ENCODE assay signal across 8 cellular contexts in the genomic region with DNA sequence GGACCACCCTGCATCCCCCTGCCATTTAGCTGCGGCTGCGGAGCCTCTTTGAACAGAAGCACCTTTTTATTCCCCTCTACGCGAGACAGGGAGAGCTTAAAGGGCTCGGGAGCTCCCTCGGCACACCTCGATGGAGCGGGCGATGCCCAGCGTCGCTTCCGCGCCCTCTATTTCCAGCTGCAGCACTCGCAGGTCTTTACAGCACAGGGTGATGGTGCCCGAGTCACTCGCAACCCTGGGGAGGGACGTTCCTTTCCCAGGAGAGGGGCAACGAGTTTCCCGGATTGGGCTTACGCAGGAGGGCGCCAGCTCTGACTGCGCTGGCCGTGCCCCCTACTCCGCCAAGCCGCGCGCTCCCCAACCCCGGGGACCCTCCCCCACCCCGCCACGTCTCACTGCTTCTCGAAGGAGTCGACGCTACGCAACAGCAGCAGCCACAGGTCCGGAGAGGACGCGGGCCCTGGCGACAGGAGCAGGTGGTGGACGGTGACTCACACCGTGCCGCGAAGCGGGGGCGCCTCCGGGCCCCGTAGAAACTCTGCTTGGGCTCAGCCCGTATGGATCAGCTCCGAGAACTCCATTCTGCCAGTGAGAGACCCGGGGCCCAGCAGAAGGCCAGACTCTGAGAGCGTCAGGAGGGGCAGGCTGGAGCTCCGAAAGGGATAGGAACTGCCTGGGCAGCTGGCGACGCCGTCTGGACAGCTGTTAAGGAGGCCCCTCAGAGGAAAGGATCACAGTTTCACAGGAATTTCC. TPM values are rescaled to one million over a fixed set of nuclear protein-coding genes. Genes with fewer than 3 reads are reported as not detected.
DNase-seq lines count a peak whose midpoint lies in the region; ATAC-seq, FAIRE-seq and TF ChIP-seq lines count a peak whose summit lies in the region.

No MANE protein-coding gene starts in this region.

- peak overlapping the region; percentile 84 for H3K4me2 ChIP-seq in GM12878 (ENCODE audit: control insufficient read depth, insufficient read depth)

- BruUV-seq in GM12878 (replicated peaks; lab: Mats Ljungman, UMichigan) = no TSS peak

- peak; percentile 13 for FAIRE-seq in GM12878 (lab: Jason Lieb, UNC)

- intact Hi-C loops in GM12878 (cut with micrococcal nuclease; ENCODE audit: unreplicated experiment) = no loop called here

- 3% methylated on average over 54 of the region's 54 CpGs for WGBS in GM12878 (ENCODE audit: insufficient coverage, insufficient replicate concordance, low lambda C conversion rate, missing lambda C conversion rate)

- no peak for TF ChIP-seq EP300 in GM12878 (IDR thresholded peaks at IDR 0.05; ENCODE audit: borderline replicate concordance in 1 of 2, control insufficient read depth in 1 of 2, low read depth in 2 of 2, low read length in 2 of 2)

- peak in 2 of 3 experiments; percentile 0 to 7; a peak in 1 of 6 replicates for TF ChIP-seq CTCF in GM12878 (IDR thresholded peaks at IDR 0.05 in 2 of 3, conservative IDR thresholded peaks at IDR 0.05 in 1 of 3; ENCODE audit: control insufficient read depth in 2 of 3, extremely low read depth in 1 of 3, insufficient read depth in 1 of 3, low read depth in 3 of 3, low read length in 3 of 3)

- peak overlapping the region; percentile 89 for H2AFZ ChIP-seq in GM12878 (ENCODE audit: control insufficient read depth, low read depth, low read length)

- ATAC-seq in GM12878 (peak; percentile 81), GM21447 (IDR thresholded peaks at IDR 0.05; ENCODE audit: unreplicated experiment) (no peak)

- SMC1A ChIA-PET in GM12878 (lab: Charles Lee; ENCODE audit: uncharacterized antibody, unreplicated experiment) = interaction anchor here (0.8 to 5.2 kb wide), 19 partner anchors 8 to 168 kb away, joined by 3 to 37 read pairs (median 4); partner anchors contain the start of genes BSDC1, HDAC1, IQCC and LCK

- CTCF ChIA-PET in GM12878 (lab: Yijun Ruan, JAX) = interaction anchor here (1.0 to 6.0 kb wide), 22 partner anchors 8 to 534 kb away, joined by 3 to 50 read pairs (median 3); partner anchors contain the start of genes EIF3I, FAM167B, KPNA6 and LCK

- no peaks in the 10 kb centered on the region for H4K20me1 ChIP-seq in GM12878 (ENCODE audit: control insufficient read depth, insufficient read depth)

- no peaks in the 10 kb centered on the region for H3K27me3 ChIP-seq in GM12878 (replicated peaks in 1 of 2; ENCODE audit: control insufficient read depth in 2 of 2, insufficient read depth in 2 of 2, low read length in 1 of 2)
- H3K27me3 ChIP-seq in iPS-18a (ENCODE audit: control insufficient read depth, insufficient read depth, low read length) = no peaks in the 10 kb centered on the region

- H3K9ac ChIP-seq in GM12878 (ENCODE audit: control insufficient read depth, insufficient read depth, low read length) (peak overlapping the region; percentile 58), iPS-18a (ENCODE audit: low read length) (peak overlapping the region; percentile 88)

- TF ChIP-seq RAD21 in GM12878 (IDR thresholded peaks at IDR 0.05; ENCODE audit: insufficient read depth, low read depth, low read length) = no peak

- H3K4me1 ChIP-seq in GM12878 (ENCODE audit: control insufficient read depth, insufficient read depth, low read length) (peaks cover 21% of the 10 kb centered on the region), iPS-18a (ENCODE audit: control insufficient read depth, low read depth, low read length) (peaks cover 9% of the 10 kb centered on the region)

- H3K4me3 ChIP-seq in GM12878 = peak overlapping the region; percentile 72
- H3K4me3 ChIP-seq in iPS-18a (ENCODE audit: low read length) = peak overlapping the region; percentile 86

- in situ Hi-C loops in GM12878 (cut with MboI) = no loop called here

- H3K9me3 ChIP-seq in GM12878 (replicated peaks; ENCODE audit: control insufficient read depth, insufficient read depth, low read length) = no peaks in the 10 kb centered on the region
- no peaks in the 10 kb centered on the region for H3K9me3 ChIP-seq in iPS-18a (ENCODE audit: control insufficient read depth, low read depth, low read length)

- peak; percentile 33; the same call in 1 of the 2 replicates for TF ChIP-seq POLR2A in GM12878 (IDR thresholded peaks at IDR 0.05; ENCODE audit: low read depth, low read length)

- RAD21 ChIA-PET in GM12878 (lab: Charles Lee; ENCODE audit: unreplicated experiment) = interaction anchor here (0.7 to 3.8 kb wide), 17 partner anchors 9 to 168 kb away, joined by 3 to 34 read pairs (median 4); partner anchors contain the start of genes HDAC1, IQCC, KPNA6 and LCK

- POLR2A ChIA-PET in GM12878 (lab: Charles Lee) = interaction anchor here (0.6 to 2.0 kb wide), 14 partner anchors 8 to 227 kb away, joined by 3 to 6 read pairs (median 3); partner anchors contain the start of genes BSDC1, KHDRBS1, LCK and TXLNA

- H3K79me2 ChIP-seq in GM12878 (ENCODE audit: control insufficient read depth, insufficient read depth, low read length) = no peaks in the 10 kb centered on the region

- H3K27ac ChIP-seq in GM12878 (ENCODE audit: control insufficient read depth, insufficient read depth) (peak overlapping the region; percentile 13; the same call in 1 of the 2 replicates), iPS-18a (ENCODE audit: low read length) (no peak overlapping the region)

- DNase-seq in DMS 273 treated with DMSO at 0.1 percent for 48 hours (lab: John Stamatoyannopoulos, UW) = peak; percentile 59
- peak; percentile 37 for DNase-seq in H4 (ENCODE audit: low spot score)
- peak; percentile 52 for DNase-seq in OCI-M1 (lab: John Stamatoyannopoulos, UW)
- no peak for DNase-seq in GM12878 (ENCODE audit: low read depth, low spot score)
- peak; percentile 87 for DNase-seq in retina
- no peak for DNase-seq in foreskin melanocyte

- H3K36me3 ChIP-seq in GM12878 (ENCODE audit: control insufficient read depth in 2 of 2, insufficient read depth in 2 of 2, low read length in 1 of 2) (no peaks in the 10 kb centered on the region), iPS-18a (ENCODE audit: control insufficient read depth, low read depth, low read length) (no peaks in the 10 kb centered on the region)

RNA-seq across cellular contexts. Expression of gene FAM167B, which starts 5.8 kb away (rescaled TPM):
- 0.56 TPM in 1 of 2 replicates, not detected in the other for total RNA-seq in H4 (2014; rRNA removed; shearing (Covaris generic))
- total RNA-seq in GM12878 (2013; cell fraction: nucleolus; rRNA removed) = 0.48 and 0.81 TPM in 2 replicates
- total RNA-seq in GM12878 (2014; rRNA removed) = 0.38 and 0.45 TPM in 2 replicates
- total RNA-seq in GM12878 (2014; rRNA removed; fragmentation: Illumina TruSeq; extraction: Trizol) = 0.27 and 0.37 TPM in 2 replicates
- total RNA-seq in GM12878 (2021) = 0.62 and 0.88 TPM in 2 replicates
- not detected for polyA plus RNA-seq in GM12878 (2011; ENCODE audit: low read depth)
- polyA plus RNA-seq in GM12878 (2011; rRNA removed) = 0.19 TPM in 1 of 2 replicates, not detected in the other
- 0.12 and 0.23 TPM in 2 replicates for polyA plus RNA-seq in GM12878 (2011; cell fraction: cytosol; rRNA removed)
- 0.21 and 0.45 TPM in 2 replicates for polyA plus RNA-seq in GM12878 (2011; cell fraction: nucleus; rRNA removed)
- polyA plus RNA-seq in GM12878 (2012) = 0.29 and 0.58 TPM in 2 replicates
- 0.07 and 0.52 TPM in 2 replicates for polyA plus RNA-seq in GM12878 (2014; fragmentation: Illumina TruSeq; extraction: Trizol)
- polyA plus RNA-seq in GM12878 (2014; fragmentation: Nextera tagmentation; extraction: Ambion mirVana) = under 1 TPM in 1 of 2 experiments, not detected in 1; 0.07 TPM
- polyA plus RNA-seq in GM12878 (2014; rRNA removed) = 0.69 and 1.2 TPM in 2 replicates
- polyA plus RNA-seq in GM12878 (2016; fragmentation: Nextera tagmentation; extraction: Ambion mirVana) = under 1 TPM; 0.26 to 0.47 TPM
- 0.36 TPM in 1 of 2 replicates, not detected in the other for polyA minus RNA-seq in GM12878 (2011; rRNA and poly(A)+ RNA removed)
- polyA minus RNA-seq in GM12878 (2011; cell fraction: cytosol; rRNA and poly(A)+ RNA removed) = not detected in 2 replicates
- not detected in 2 replicates for polyA minus RNA-seq in GM12878 (2011; cell fraction: nucleus; rRNA and poly(A)+ RNA removed)

RNA-seq across cellular contexts. Expression of gene LCK, which starts 9.9 kb away (rescaled TPM):
- not detected in 2 replicates for total RNA-seq in H4 (2014; rRNA removed; shearing (Covaris generic))
- 18.5 and 22.2 TPM in 2 replicates for total RNA-seq in GM12878 (2013; cell fraction: nucleolus; rRNA removed)
- 173 and 179 TPM in 2 replicates for total RNA-seq in GM12878 (2014; rRNA removed)
- 97.7 and 109 TPM in 2 replicates for total RNA-seq in GM12878 (2014; rRNA removed; fragmentation: Illumina TruSeq; extraction: Trizol)
- 126 and 143 TPM in 2 replicates for total RNA-seq in GM12878 (2021)
- 43.6 TPM for polyA plus RNA-seq in GM12878 (2011; ENCODE audit: low read depth)
- 27.3 and 49.7 TPM in 2 replicates for polyA plus RNA-seq in GM12878 (2011; rRNA removed)
- 65.6 and 72.1 TPM in 2 replicates for polyA plus RNA-seq in GM12878 (2011; cell fraction: cytosol; rRNA removed)
- polyA plus RNA-seq in GM12878 (2011; cell fraction: nucleus; rRNA removed) = 103 and 120 TPM in 2 replicates
- polyA plus RNA-seq in GM12878 (2012) = 75.9 and 88.9 TPM in 2 replicates
- 60.5 and 107 TPM in 2 replicates for polyA plus RNA-seq in GM12878 (2014; fragmentation: Illumina TruSeq; extraction: Trizol)
- polyA plus RNA-seq in GM12878 (2014; fragmentation: Nextera tagmentation; extraction: Ambion mirVana) = 10 to 100 TPM; 31.5 to 46.0 TPM
- polyA plus RNA-seq in GM12878 (2014; rRNA removed) = 130 and 141 TPM in 2 replicates
- polyA plus RNA-seq in GM12878 (2016; fragmentation: Nextera tagmentation; extraction: Ambion mirVana) = 100 to 1,000 TPM; 148 to 162 TPM
- 44.6 and 73.7 TPM in 2 replicates for polyA minus RNA-seq in GM12878 (2011; rRNA and poly(A)+ RNA removed)
- 18.1 and 22.3 TPM in 2 replicates for polyA minus RNA-seq in GM12878 (2011; cell fraction: cytosol; rRNA and poly(A)+ RNA removed)
- polyA minus RNA-seq in GM12878 (2011; cell fraction: nucleus; rRNA and poly(A)+ RNA removed) = 19.1 and 27.7 TPM in 2 replicates

RNA-seq across cellular contexts. Expression of gene EIF3I, which starts 19.0 kb away (rescaled TPM):
- total RNA-seq in H4 (2014; rRNA removed; shearing (Covaris generic)) = 619 and 664 TPM in 2 replicates
- total RNA-seq in GM12878 (2013; cell fraction: nucleolus; rRNA removed) = 24.1 and 25.0 TPM in 2 replicates
- total RNA-seq in GM12878 (2014; rRNA removed) (293 and 313 TPM in 2 replicates), GM12878 (2014; rRNA removed; fragmentation: Illumina TruSeq; extraction: Trizol) (302 and 305 TPM in 2 replicates), GM12878 (2021) (208 and 211 TPM in 2 replicates)
- 407 TPM for polyA plus RNA-seq in GM12878 (2011; ENCODE audit: low read depth)
- polyA plus RNA-seq in GM12878 (2011; rRNA removed) (235 and 374 TPM in 2 replicates), GM12878 (2014; fragmentation: Illumina TruSeq; extraction: Trizol) (457 and 499 TPM in 2 replicates), GM12878 (2014; fragmentation: Nextera tagmentation; extraction: Ambion mirVana) (100 to 1,000 TPM; 572 to 606 TPM), GM12878 (2014; rRNA removed) (293 and 306 TPM in 2 replicates), GM12878 (2016; fragmentation: Nextera tagmentation; extraction: Ambion mirVana) (100 to 1,000 TPM; 342 to 362 TPM)
- polyA plus RNA-seq in GM12878 (2011; cell fraction: cytosol; rRNA removed) = 589 and 658 TPM in 2 replicates
- 65.9 and 123 TPM in 2 replicates for polyA plus RNA-seq in GM12878 (2011; cell fraction: nucleus; rRNA removed)
- polyA plus RNA-seq in GM12878 (2012) = 194 and 212 TPM in 2 replicates
- 425 and 517 TPM in 2 replicates for polyA minus RNA-seq in GM12878 (2011; rRNA and poly(A)+ RNA removed)
- 107 and 134 TPM in 2 replicates for polyA minus RNA-seq in GM12878 (2011; cell fraction: cytosol; rRNA and poly(A)+ RNA removed)
- polyA minus RNA-seq in GM12878 (2011; cell fraction: nucleus; rRNA and poly(A)+ RNA removed) = 30.1 and 58.2 TPM in 2 replicates

RNA-seq across cellular contexts. Expression of gene TMEM234, which starts 19.0 kb away (rescaled TPM):
- 3.5 and 8.1 TPM in 2 replicates for total RNA-seq in H4 (2014; rRNA removed; shearing (Covaris generic))
- 45.3 and 48.5 TPM in 2 replicates for total RNA-seq in GM12878 (2013; cell fraction: nucleolus; rRNA removed)
- 8.1 and 8.8 TPM in 2 replicates for total RNA-seq in GM12878 (2014; rRNA removed)
- total RNA-seq in GM12878 (2014; rRNA removed; fragmentation: Illumina TruSeq; extraction: Trizol) = 4.8 and 5.2 TPM in 2 replicates
- total RNA-seq in GM12878 (2021) = 6.2 and 10.9 TPM in 2 replicates
- polyA plus RNA-seq in GM12878 (2011; ENCODE audit: low read depth) = 6.0 TPM
- 3.8 and 5.1 TPM in 2 replicates for polyA plus RNA-seq in GM12878 (2011; rRNA removed)
- polyA plus RNA-seq in GM12878 (2011; cell fraction: cytosol; rRNA removed) = 5.5 and 6.8 TPM in 2 replicates
- 41.0 and 47.4 TPM in 2 replicates for polyA plus RNA-seq in GM12878 (2011; cell fraction: nucleus; rRNA removed)
- 9.3 and 10.1 TPM in 2 replicates for polyA plus RNA-seq in GM12878 (2012)
- polyA plus RNA-seq in GM12878 (2014; fragmentation: Illumina TruSeq; extraction: Trizol) = 4.5 and 6.0 TPM in 2 replicates
- polyA plus RNA-seq in GM12878 (2014; fragmentation: Nextera tagmentation; extraction: Ambion mirVana) = 1 to 10 TPM; 2.9 to 4.5 TPM
- 6.8 and 10.7 TPM in 2 replicates for polyA plus RNA-seq in GM12878 (2014; rRNA removed)
- 1 to 10 TPM; 8.6 TPM for polyA plus RNA-seq in GM12878 (2016; fragmentation: Nextera tagmentation; extraction: Ambion mirVana)
- polyA minus RNA-seq in GM12878 (2011; rRNA and poly(A)+ RNA removed) = 12.0 and 17.4 TPM in 2 replicates
- polyA minus RNA-seq in GM12878 (2011; cell fraction: cytosol; rRNA and poly(A)+ RNA removed) = 3.2 and 5.1 TPM in 2 replicates
- polyA minus RNA-seq in GM12878 (2011; cell fraction: nucleus; rRNA and poly(A)+ RNA removed) = 14.7 and 19.6 TPM in 2 replicates

RNA-seq across cellular contexts. Expression of gene DCDC2B, which starts 32.3 kb away (rescaled TPM):
- not detected in 2 replicates for total RNA-seq in H4 (2014; rRNA removed; shearing (Covaris generic))
- not detected in 2 replicates for total RNA-seq in GM12878 (2013; cell fraction: nucleolus; rRNA removed)
- total RNA-seq in GM12878 (2014; rRNA removed) (not detected in 2 replicates), GM12878 (2014; rRNA removed; fragmentation: Illumina TruSeq; extraction: Trizol) (not detected in 2 replicates), GM12878 (2021) (0.13 and 0.15 TPM in 2 replicates)
- not detected for polyA plus RNA-seq in GM12878 (2011; ENCODE audit: low read depth)
- polyA plus RNA-seq in GM12878 (2011; rRNA removed) (not detected in 2 replicates), GM12878 (2014; fragmentation: Illumina TruSeq; extraction: Trizol) (not detected in 2 replicates), GM12878 (2014; fragmentation: Nextera tagmentation; extraction: Ambion mirVana) (not detected), GM12878 (2014; rRNA removed) (not detected in 2 replicates), GM12878 (2016; fragmentation: Nextera tagmentation; extraction: Ambion mirVana) (under 1 TPM; 0.12 to 0.21 TPM)
- polyA plus RNA-seq in GM12878 (2011; cell fraction: cytosol; rRNA removed) = not detected in 2 replicates
- 0.18 and 0.25 TPM in 2 replicates for polyA plus RNA-seq in GM12878 (2011; cell fraction: nucleus; rRNA removed)
- polyA plus RNA-seq in GM12878 (2012) = 0.14 and 0.17 TPM in 2 replicates
- polyA minus RNA-seq in GM12878 (2011; rRNA and poly(A)+ RNA removed) = not detected in 2 replicates
- not detected in 2 replicates for polyA minus RNA-seq in GM12878 (2011; cell fraction: cytosol; rRNA and poly(A)+ RNA removed)
- polyA minus RNA-seq in GM12878 (2011; cell fraction: nucleus; rRNA and poly(A)+ RNA removed) = 0.19 TPM in 1 of 2 replicates, not detected in the other

Comparison
In these comparisons a context has a peak if more than half of its experiments do, and no peak if none do; other contexts are left out.
1. DNase-seq: peak in DMS 273 treated with DMSO at 0.1 percent for 48 hours (single experiment), H4 (single experiment), OCI-M1 (single experiment) and retina (single experiment); none in GM12878 (single experiment) and foreskin melanocyte (single experiment).
2. RNA of gene LCK, which starts 9.9 kb away (total RNA-seq): 18.5 to 179 TPM in GM12878; not detected in H4; every median in the first group is over 10 times any median in the second.